22 cellular contexts compared by ENCODE assay signal in genomic region chr10:132990684-132991545, GRCh38. TPM values are rescaled to one million over a fixed set of nuclear protein-coding genes. Genes with fewer than 3 reads are reported as not detected.
DNase-seq lines count a peak whose midpoint lies in the region; ATAC-seq, FAIRE-seq and TF ChIP-seq lines count a peak whose summit lies in the region.
"Had no signal": no experiment of that assay in that cellular context is flagged by ENCODE, and none has a peak within 500 bp of the region (broad histone marks: within the 10 kb centered on the region; RNA-seq: fewer than 3 reads in every experiment).

No MANE protein-coding gene starts in this region.

- POLR2A ChIA-PET in PC-3 (lab: Charles Lee; ENCODE audit: unreplicated experiment) = no interaction called here

- no peak overlapping the region for H4K5ac ChIP-seq in mesendoderm (ENCODE audit: low read length)

- no peak overlapping the region for H2BK5ac ChIP-seq in mesendoderm (ENCODE audit: low read length)

- no peak overlapping the region for H4K8ac ChIP-seq in mesendoderm (ENCODE audit: low read depth, low read length)

- peak overlapping the region in 4 of 5 experiments; percentile 48 to 85 (median 71) for H3K27ac Mint-ChIP-seq in brain
- H3K27ac Mint-ChIP-seq: CD8-positive, alpha-beta T cell had no signal

- intact Hi-C loops in right cardiac atrium (cut with DNase I) (no loop called here), left ventricle myocardium superior (cut with micrococcal nuclease) (no loop called here), kidney (cut with DNase I) (no loop called here), vagina (cut with DNase I) (no loop called here), PC-3 (cut with micrococcal nuclease) (no loop called here)

- H3K9me3 Mint-ChIP-seq in brain = peaks cover 0 to 3% (median 0%) of the 10 kb centered on the region in 5 experiments
- H3K9me3 Mint-ChIP-seq: CD8-positive, alpha-beta T cell had no signal

- H3K4me2 ChIP-seq in mesendoderm (ENCODE audit: low read length) = no peak overlapping the region
- no peak overlapping the region for H3K4me2 ChIP-seq in PC-3 (ENCODE audit: low read length)
- H3K4me2 ChIP-seq: A549, SK-N-SH had no signal

- no peak overlapping the region for H3K9ac ChIP-seq in kidney (ENCODE audit: low read length in 2 of 2)
- H3K9ac ChIP-seq in mesendoderm (ENCODE audit: low read length) = no peak overlapping the region
- H3K9ac ChIP-seq in PC-3 (ENCODE audit: low read length) = no peak overlapping the region
- H3K9ac ChIP-seq: SK-N-SH had no signal

- no peaks in the 10 kb centered on the region for H3F3A ChIP-seq in PC-3 (ENCODE audit: low read length, unreplicated experiment)

- H3K4me1 ChIP-seq in right cardiac atrium (ENCODE audit: control insufficient read depth, insufficient read depth, low read length) = no peaks in the 10 kb centered on the region
- H3K4me1 ChIP-seq in kidney (ENCODE audit: control insufficient read depth in 1 of 2, insufficient read depth in 1 of 2, low read depth in 1 of 2, low read length in 2 of 2) = no peaks in the 10 kb centered on the region
- peaks cover 7% of the 10 kb centered on the region for H3K4me1 ChIP-seq in vagina
- no peaks in the 10 kb centered on the region for H3K4me1 ChIP-seq in mesendoderm (ENCODE audit: control insufficient read depth, low read depth, low read length)
- H3K4me1 ChIP-seq in PC-3 (ENCODE audit: insufficient read depth, low read length) = no peaks in the 10 kb centered on the region
- H3K4me1 ChIP-seq: A549 had no signal

- H3K4ac ChIP-seq in mesendoderm (ENCODE audit: low read depth, low read length) = no peak overlapping the region

- no peak overlapping the region for H3K56ac ChIP-seq in mesendoderm (ENCODE audit: low read length)

- H2BK120ac ChIP-seq in mesendoderm (ENCODE audit: low read depth, low read length) = no peak overlapping the region

- H3K36me3 ChIP-seq in kidney (ENCODE audit: control insufficient read depth in 1 of 2, insufficient read depth in 2 of 2, low read length in 2 of 2) (no peaks in the 10 kb centered on the region), vagina (no peaks in the 10 kb centered on the region), mesendoderm (ENCODE audit: control insufficient read depth, insufficient read depth, low read length) (no peaks in the 10 kb centered on the region), PC-3 (ENCODE audit: low read depth, low read length) (no peaks in the 10 kb centered on the region)

- no peak overlapping the region for H3K23ac ChIP-seq in mesendoderm (ENCODE audit: low read length)

- H2AFZ ChIP-seq in PC-3 (ENCODE audit: low read length) = no peak overlapping the region

- no peak overlapping the region for H2BK15ac ChIP-seq in mesendoderm (replicated peaks; ENCODE audit: low read depth)

- H3K4me3 Mint-ChIP-seq in brain = no peak overlapping the region
- H3K4me3 Mint-ChIP-seq: CD8-positive, alpha-beta T cell had no signal

- BruUV-seq in PC-3 (replicated peaks; lab: Mats Ljungman, UMichigan) = no TSS peak

- H3K79me1 ChIP-seq in mesendoderm (ENCODE audit: low read length) = no peaks in the 10 kb centered on the region

- no peaks in the 10 kb centered on the region for H3K36me3 Mint-ChIP-seq in brain
- H3K36me3 Mint-ChIP-seq: CD8-positive, alpha-beta T cell had no signal

- FAIRE-seq in kidney (lab: Jason Lieb, UNC) = no peak
- FAIRE-seq: A549, D721Med, K562 had no signal

- peaks cover 37% of the 10 kb centered on the region for H3K4me1 Mint-ChIP-seq in brain

- no peaks in the 10 kb centered on the region for H4K20me1 ChIP-seq in PC-3 (ENCODE audit: low read length)

- TF ChIP-seq POLR2A in vagina (IDR thresholded peaks at IDR 0.05) = no peak

- DNase-seq in right cardiac atrium (peak in 2 of 3 donors; percentile 13 to 32), left ventricle myocardium superior (no peak), kidney (peak; percentile 71), vagina (ENCODE audit: extremely low spot score in 2 of 2) (no peak), UCSD-AML1 (lab: John Stamatoyannopoulos, UW; ENCODE audit: unreplicated experiment) (no peak), mesendoderm (no peak), PC-3 (no peak)
- DNase-seq: CD8-positive, alpha-beta T cell; DMS79 treated with DMSO at 0.1 percent for 48 hours; HCEC 1CT; NCI-H1092 treated with DMSO at 0.1 percent for 48 hours; NCI-H2227 treated with DMSO at 0.1 percent for 48 hours; NCI-H510A treated with DMSO at 0.1 percent for 48 hours; NCI-H82; OCI-M1; SHP77 treated with DMSO at 0.1 percent for 48 hours; SK-N-SH had no signal

- CTCF ChIA-PET in PC-3 (lab: Charles Lee) = no interaction called here

- H3K9me2 ChIP-seq in PC-3 (replicated peaks; ENCODE audit: low read length) = no peaks in the 10 kb centered on the region
- H3K9me2 ChIP-seq: SK-N-SH had no signal

- H3K27me3 Mint-ChIP-seq in brain = peaks cover 5% of the 10 kb centered on the region

- no peaks in the 10 kb centered on the region for H3K27me3 ChIP-seq in right cardiac atrium (ENCODE audit: control insufficient read depth, insufficient read depth)
- no peaks in the 10 kb centered on the region for H3K27me3 ChIP-seq in vagina
- H3K27me3 ChIP-seq in mesendoderm (ENCODE audit: insufficient read depth, low read length, poor library complexity) = no peaks in the 10 kb centered on the region
- peaks cover 15% of the 10 kb centered on the region for H3K27me3 ChIP-seq in PC-3 (ENCODE audit: low read length)

- H3K4me3 ChIP-seq in right cardiac atrium (ENCODE audit: low read length) (no peak overlapping the region), kidney (ENCODE audit: low read length in 2 of 2) (no peak overlapping the region), vagina (no peak overlapping the region), mesendoderm (ENCODE audit: low read length) (no peak overlapping the region), PC-3 (ENCODE audit: low read length) (no peak overlapping the region)
- H3K4me3 ChIP-seq: A549, K562 had no signal

- 76% methylated on average over 32 of the region's 32 CpGs for WGBS in right cardiac atrium
- WGBS in mesendoderm (ENCODE audit: extremely low coverage, insufficient coverage, low lambda C conversion rate) = no CpG with 5 or more reads among the region's 32 CpGs

- H3K27ac ChIP-seq in right cardiac atrium (ENCODE audit: low read length) = no peak overlapping the region
- H3K27ac ChIP-seq in kidney (ENCODE audit: low read depth in 2 of 2, low read length in 2 of 2) = no peak overlapping the region
- no peak overlapping the region for H3K27ac ChIP-seq in vagina
- H3K27ac ChIP-seq in mesendoderm (ENCODE audit: low read depth, low read length) = no peak overlapping the region
- H3K27ac ChIP-seq in PC-3 (ENCODE audit: low read length) = no peak overlapping the region
- H3K27ac ChIP-seq: A549 had no signal

- TF ChIP-seq CTCF in brain (conservative IDR thresholded peaks at IDR 0.05) (no peak), kidney (IDR thresholded peaks at IDR 0.05; ENCODE audit: borderline replicate concordance, extremely low read depth, insufficient read depth) (no peak), vagina (IDR thresholded peaks at IDR 0.05) (no peak), PC-3 (conservative IDR thresholded peaks at IDR 0.05; ENCODE audit: low read depth, low read length) (no peak)

- H3K79me2 ChIP-seq in mesendoderm (ENCODE audit: control insufficient read depth, insufficient read depth, low read length) = no peaks in the 10 kb centered on the region
- no peaks in the 10 kb centered on the region for H3K79me2 ChIP-seq in PC-3 (ENCODE audit: low read length)

- H3K9me3 ChIP-seq in right cardiac atrium (ENCODE audit: control insufficient read depth, low read length) (no peaks in the 10 kb centered on the region), kidney (ENCODE audit: control insufficient read depth in 1 of 2, low read length in 2 of 2) (no peaks in the 10 kb centered on the region), vagina (no peaks in the 10 kb centered on the region), PC-3 (ENCODE audit: low read length) (no peaks in the 10 kb centered on the region)
- H3K9me3 ChIP-seq: A549, SK-N-SH had no signal

- ATAC-seq in right cardiac atrium = peak in 1 of 2 donors; percentile 4
- ATAC-seq in left ventricle myocardium superior = no peak
- no peak for ATAC-seq in PC-3
- ATAC-seq: A549; CD8-positive, alpha-beta T cell; K562 had no signal

- no peak overlapping the region for H2AK5ac ChIP-seq in mesendoderm (ENCODE audit: low read length)

- no peak overlapping the region for H3K18ac ChIP-seq in mesendoderm (ENCODE audit: low read length)

RNA-seq across cellular contexts. Expression of gene CFAP46, which starts 48.5 kb away (rescaled TPM):
- total RNA-seq in right cardiac atrium (1 to 10 TPM; 1.5 to 1.8 (median 1.7) TPM), left ventricle myocardium superior (1.5 TPM), kidney (8.3 TPM), vagina (not detected), PC-3 (2014; rRNA removed) (0.04 TPM in 1 of 2 replicates, not detected in the other)
- polyA plus RNA-seq in right cardiac atrium (1.00 TPM), brain (ENCODE audit: insufficient read depth, low read depth, low replicate concordance) (1.3 TPM), kidney (ENCODE audit: insufficient read depth, low read depth, low replicate concordance) (3.8 TPM)
- 1.6 TPM for polyA plus RNA-seq in mesendoderm (2013, experiment 1 of 2)
- polyA plus RNA-seq in mesendoderm (2013, experiment 2 of 2) = 1.2 TPM
- total RNA-seq: CD8-positive, alpha-beta T cell; K562; RPMI7951 had no signal
- polyA plus RNA-seq: K562 had no signal

Comparison
In these comparisons a context has a peak if more than half of its experiments do, and no peak if none do; other contexts are left out.
1. DNase-seq: peak in right cardiac atrium (2 of 3) and kidney (single experiment); none in left ventricle myocardium superior (single experiment), vagina (0 of 2), UCSD-AML1 (single experiment), mesendoderm (single experiment) and PC-3 (single experiment).